In the genomic region with DNA sequence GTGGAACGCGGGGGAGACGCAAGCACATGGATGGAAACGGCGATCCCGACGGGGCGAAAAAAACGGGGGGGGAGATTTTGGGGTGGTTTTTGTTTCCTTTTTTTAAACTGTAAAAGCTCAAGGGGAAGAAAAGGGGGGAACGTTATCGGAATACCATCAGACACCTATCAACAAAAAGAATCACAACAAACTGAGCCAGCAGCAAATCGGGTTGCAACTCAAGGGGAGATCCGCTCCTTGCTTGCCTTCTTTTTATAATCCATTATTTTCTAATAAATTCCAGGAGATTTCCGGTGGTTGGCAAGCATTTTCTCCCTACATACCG, we compare ENCODE assay signal across 8 cellular contexts. TPM values are rescaled to one million over a fixed set of nuclear protein-coding genes. Genes with fewer than 3 reads are reported as not detected.
DNase-seq lines count a peak whose midpoint lies in the region; ATAC-seq and TF ChIP-seq lines count a peak whose summit lies in the region.

No MANE protein-coding gene starts in this region.

- peaks cover 17% of the 10 kb centered on the region for H3K27me3 Mint-ChIP-seq in brain

- no peak overlapping the region for H3K23ac ChIP-seq in mesenchymal stem cell (ENCODE audit: low read length in 2 of 2)

- peak overlapping the region; percentile 97 for H3K4me2 ChIP-seq in mesenchymal stem cell (ENCODE audit: low read length, poor library complexity, severe bottlenecking)

- H3K9me3 ChIP-seq in heart right ventricle (no peaks in the 10 kb centered on the region), mesenchymal stem cell (ENCODE audit: control insufficient read depth, low read length) (no peaks in the 10 kb centered on the region)

- peak overlapping the region; percentile 50 for H2BK5ac ChIP-seq in mesenchymal stem cell (ENCODE audit: low read depth, low read length, poor library complexity, severe bottlenecking)

- TF ChIP-seq POLR2A in GM18505 (IDR thresholded peaks at IDR 0.05; ENCODE audit: borderline replicate concordance, extremely low read depth, insufficient read depth, insufficient read length) = no peak

- H3K36me3 ChIP-seq in heart right ventricle (no peaks in the 10 kb centered on the region), mesenchymal stem cell (ENCODE audit: control insufficient read depth in 1 of 2, insufficient read depth in 2 of 2, low read depth in 1 of 2, low read length in 2 of 2) (no peaks in the 10 kb centered on the region), urinary bladder (ENCODE audit: insufficient read depth) (no peaks in the 10 kb centered on the region)

- peaks cover 0 to 5% (median 0%) of the 10 kb centered on the region in 5 experiments for H3K9me3 Mint-ChIP-seq in brain

- TF ChIP-seq CTCF in heart right ventricle (IDR thresholded peaks at IDR 0.05) = no peak
- TF ChIP-seq CTCF in brain (conservative IDR thresholded peaks at IDR 0.05) = no peak

- no peak overlapping the region for H4K91ac ChIP-seq in mesenchymal stem cell (ENCODE audit: low read length)

- H2AFZ ChIP-seq in mesenchymal stem cell (ENCODE audit: low read depth, low read length) = peak overlapping the region; percentile 74

- H2BK15ac ChIP-seq in mesenchymal stem cell (ENCODE audit: low read depth, poor library complexity, severe bottlenecking) = no peak overlapping the region

- peak overlapping the region in 1 of 2 experiments; percentile 79 for H2BK12ac ChIP-seq in mesenchymal stem cell (ENCODE audit: low read length in 2 of 2)

- peak overlapping the region; percentile 92 to 99 (median 96) for H3K27ac Mint-ChIP-seq in brain

- H2AK5ac ChIP-seq in mesenchymal stem cell (ENCODE audit: low read length, severe bottlenecking) = no peak overlapping the region

- H3K4ac ChIP-seq in mesenchymal stem cell (ENCODE audit: low read depth in 1 of 2, low read length in 2 of 2) = peak overlapping the region in 1 of 2 experiments; percentile 84

- H3K36me3 Mint-ChIP-seq in brain = no peaks in the 10 kb centered on the region

- no peak for ATAC-seq in heart right ventricle
- ATAC-seq in left cardiac atrium = no peak
- no peak for ATAC-seq in GM18505 (IDR thresholded peaks at IDR 0.05; ENCODE audit: unreplicated experiment)
- ATAC-seq in HG03439 (IDR thresholded peaks at IDR 0.05; ENCODE audit: unreplicated experiment) = no peak

- WGBS in heart right ventricle, 2 donors = 0 to 1% methylated on average over 15 of the region's 15 CpGs
- WGBS in mesenchymal stem cell = 2% methylated on average over 14 of the region's 15 CpGs
- under 1% methylated on average over 15 of the region's 15 CpGs for WGBS in urinary bladder

- no peak overlapping the region for H3K14ac ChIP-seq in mesenchymal stem cell (ENCODE audit: low read length in 2 of 2)

- H3K4me3 Mint-ChIP-seq in brain = peak overlapping the region; percentile 95 to 99 (median 97)

- DNase-seq in heart right ventricle = no peak
- DNase-seq in left cardiac atrium = no peak
- no peak for DNase-seq in mesenchymal stem cell
- no peak for DNase-seq in pons (ENCODE audit: low spot score)

- H2BK120ac ChIP-seq in mesenchymal stem cell (ENCODE audit: low read depth, low read length) = peak overlapping the region; percentile 71

- intact Hi-C loops in heart right ventricle (cut with DNase I) (loop anchor here (1.0 to 10.0 kb wide), 16 partner anchors 56 to 486 kb away; a partner anchor contains a TSS), left cardiac atrium (cut with DNase I) (loop anchor here (5.0 to 10.0 kb wide), 4 partner anchors 99 to 421 kb away; no protein-coding TSS in a partner anchor)

- H4K8ac ChIP-seq in mesenchymal stem cell (ENCODE audit: low read length) = peak overlapping the region; percentile 52

- peak overlapping the region; percentile 34 to 93 for H3K18ac ChIP-seq in mesenchymal stem cell (ENCODE audit: low read depth in 1 of 2, low read length in 2 of 2)

- H3K9ac ChIP-seq in mesenchymal stem cell (ENCODE audit: low read length) = peak overlapping the region; percentile 90

- H3K4me1 Mint-ChIP-seq in brain = peaks cover 26% of the 10 kb centered on the region

- no peaks in the 10 kb centered on the region for H3K27me3 ChIP-seq in heart right ventricle
- no peaks in the 10 kb centered on the region for H3K27me3 ChIP-seq in mesenchymal stem cell (ENCODE audit: control insufficient read depth in 1 of 2, insufficient read depth in 1 of 2, low read length in 2 of 2)

- H3K4me3 ChIP-seq in heart right ventricle (peak overlapping the region; percentile 65 to 92 (median 84)), mesenchymal stem cell (ENCODE audit: insufficient read depth in 1 of 2, low read depth in 1 of 2, low read length in 2 of 2) (peak overlapping the region; percentile 86 to 89), urinary bladder (ENCODE audit: low read depth, low read length) (peak overlapping the region; percentile 71)

- H3K79me1 ChIP-seq in mesenchymal stem cell (replicated peaks; ENCODE audit: low read length, poor library complexity, severe bottlenecking) = peaks cover 2% of the 10 kb centered on the region

- peaks cover 0 to 40% (median 7%) of the 10 kb centered on the region in 9 donors for H3K4me1 ChIP-seq in heart right ventricle
- peaks cover 6% of the 10 kb centered on the region for H3K4me1 ChIP-seq in mesenchymal stem cell (ENCODE audit: control insufficient read depth, insufficient read depth, low read depth, low read length)
- H3K4me1 ChIP-seq in urinary bladder (ENCODE audit: insufficient read depth) = no peaks in the 10 kb centered on the region

- peak overlapping the region; percentile 85 to 100 (median 99) for H3K27ac ChIP-seq in heart right ventricle
- H3K27ac ChIP-seq in mesenchymal stem cell (ENCODE audit: low read length, poor library complexity, severe bottlenecking) = peak overlapping the region; percentile 90
- peak overlapping the region; percentile 84 for H3K27ac ChIP-seq in urinary bladder (ENCODE audit: low read depth)

RNA-seq across cellular contexts. Expression of a gene that starts 0.6 kb away (rescaled TPM):
- 1 to 10 TPM; 1.3 to 4.6 (median 2.8) TPM for total RNA-seq in heart right ventricle
- polyA plus RNA-seq in heart right ventricle = 1 to 10 TPM; 1.1 to 1.2 TPM
- 1 to 10 TPM; 2.6 to 3.0 TPM for total RNA-seq in left cardiac atrium
- polyA plus RNA-seq in brain (ENCODE audit: insufficient read depth, low read depth, low replicate concordance) = 9.4 TPM
- 2.5 TPM for polyA plus RNA-seq in mesenchymal stem cell (2013, experiment 1 of 2)
- 2.4 TPM for polyA plus RNA-seq in mesenchymal stem cell (2013, experiment 2 of 2)
- total RNA-seq in urinary bladder = 6.7 TPM
- polyA plus RNA-seq in urinary bladder = 7.0 TPM
